Comparison of ENCODE assay signal across 2 cellular contexts in genomic region chr10:17430647-17431355, GRCh38.
TF ChIP-seq lines count a peak whose summit lies in the region.

No MANE protein-coding gene starts in this region.

TF ChIP-seq in IMR-90, 13 proteins besides CTCF, POLR2A, EP300 and RAD21:
- no peak for TF ChIP-seq MAFK (IDR thresholded peaks at IDR 0.05; ENCODE audit: low read depth, low read length)
- TF ChIP-seq NFE2L2 (IDR thresholded peaks at IDR 0.05; ENCODE audit: low read depth, low read length) = no peak
- TF ChIP-seq USF2 (IDR thresholded peaks at IDR 0.05; ENCODE audit: low read depth, low read length) = no peak
- TF ChIP-seq RCOR1 (IDR thresholded peaks at IDR 0.05; ENCODE audit: insufficient replicate concordance, low read length) = no peak
- peak; percentile 80 for TF ChIP-seq SMC3 (IDR thresholded peaks at IDR 0.05; ENCODE audit: low read depth, low read length)
TF ChIP-seq in IMR-90: peak in this region for 1.

TF ChIP-seq in K562, 482 proteins besides CTCF, POLR2A, EP300 and RAD21 (continues in another document):
- TF ChIP-seq KDM4B (IDR thresholded peaks at IDR 0.05; ENCODE audit: borderline replicate concordance in 2 of 2, low read depth in 1 of 2) (no peak), TBL1XR1 (IDR thresholded peaks at IDR 0.05; ENCODE audit: low read length in 2 of 2) (peak in 1 of 2 experiments; percentile 70; a peak in 2 of 4 replicates), TCF15 (CRISPR knock-in tag; IDR thresholded peaks at IDR 0.05) (no peak), CC2D1A (IDR thresholded peaks at IDR 0.05) (peak; percentile 50; the same call in 1 of the 2 replicates), ZNF395 (CRISPR knock-in tag; IDR thresholded peaks at IDR 0.05) (0 out of 2 replicates have a peak, but pooled peaks have one; percentile 57), MLX (CRISPR knock-in tag; conservative IDR thresholded peaks at IDR 0.05) (no peak), KLF16 (IDR thresholded peaks at IDR 0.05) (peak; percentile 44; the same call in 1 of the 2 replicates), TSHZ1 (CRISPR knock-in tag; IDR thresholded peaks at IDR 0.05) (no peak), CREM (IDR thresholded peaks at IDR 0.05; ENCODE audit: low read depth) (0 out of 2 replicates have a peak, but pooled peaks have one; percentile 43), FOXA1 (IDR thresholded peaks at IDR 0.05; ENCODE audit: borderline replicate concordance) (no peak), SMAD4 (CRISPR knock-in tag; conservative IDR thresholded peaks at IDR 0.05) (peak; percentile 76), MLLT1 (IDR thresholded peaks at IDR 0.05) (peak in 1 of 2 experiments; percentile 17; a peak in 1 of 4 replicates), THRAP3 (IDR thresholded peaks at IDR 0.05; ENCODE audit: borderline replicate concordance) (peak; percentile 58; the same call in 1 of the 2 replicates), MECOM (CRISPR knock-in tag; IDR thresholded peaks at IDR 0.05) (0 out of 2 replicates have a peak, but pooled peaks have one; percentile 35), CSDE1 (IDR thresholded peaks at IDR 0.05) (peak; percentile 30 to 68; a peak in 1 of 4 replicates), MAFK (IDR thresholded peaks at IDR 0.05; ENCODE audit: low read length) (peak; percentile 15; the same call in 1 of the 2 replicates), NCOR1 (IDR thresholded peaks at IDR 0.05) (0 out of 2 replicates have a peak, but pooled peaks have one; percentile 19), PTRF (tag; IDR thresholded peaks at IDR 0.05) (no peak), ZNF316 (IDR thresholded peaks at IDR 0.05) (peak; percentile 51), LEF1 (IDR thresholded peaks at IDR 0.05) (peak; percentile 58; the same call in 1 of the 2 replicates), ETS1 (conservative IDR thresholded peaks at IDR 0.05; ENCODE audit: control insufficient read depth, low read depth, low read length) (no peak), RAD51 (IDR thresholded peaks at IDR 0.05; ENCODE audit: borderline replicate concordance, low read depth) (peak; percentile 6; the same call in 1 of the 2 replicates), LARP7 (IDR thresholded peaks at IDR 0.05) (0 out of 2 replicates have a peak, but pooled peaks have one; percentile 28), CTCFL (IDR thresholded peaks at IDR 0.05; ENCODE audit: borderline replicate concordance, insufficient read depth, low read depth, low read length, poor library complexity, severe bottlenecking) (peak; percentile 27), BRD4 (IDR thresholded peaks at IDR 0.05) (peak; percentile 36; the same call in 1 of the 2 replicates), ZNF639 (CRISPR knock-in tag; conservative IDR thresholded peaks at IDR 0.05 in 1 of 2, IDR thresholded peaks at IDR 0.05 in 1 of 2) (peak in 1 of 2 experiments; percentile 41; a peak in 1 of 4 replicates), CHAMP1 (IDR thresholded peaks at IDR 0.05) (peak; percentile 68), XRCC5 (IDR thresholded peaks at IDR 0.05; ENCODE audit: low read depth, low read length) (no peak), BRCA1 (IDR thresholded peaks at IDR 0.05) (no peak), BRCA1 (CRISPR knock-in tag; IDR thresholded peaks at IDR 0.05) (no peak), MAZ (CRISPR knock-in tag; conservative IDR thresholded peaks at IDR 0.05 in 1 of 2, IDR thresholded peaks at IDR 0.05 in 1 of 2) (0 out of 4 replicates have a peak, but pooled peaks of 1 of the 2 experiments have one; percentile 21), L3MBTL2 (IDR thresholded peaks at IDR 0.05) (peak; percentile 30; the same call in 1 of the 2 replicates), DPF2 (IDR thresholded peaks at IDR 0.05) (peak; percentile 48; the same call in 1 of the 2 replicates), KAT7 (CRISPR knock-in tag; IDR thresholded peaks at IDR 0.05; ENCODE audit: borderline replicate concordance) (no peak), ADNP (tag; IDR thresholded peaks at IDR 0.05) (no peak), SMARCA4 (IDR thresholded peaks at IDR 0.05) (peak; percentile 59), SMAD3 (CRISPR knock-in tag; conservative IDR thresholded peaks at IDR 0.05) (no peak), CBX8 (IDR thresholded peaks at IDR 0.05; ENCODE audit: borderline replicate concordance, extremely low read depth, low read depth, low read length, poor library complexity, severe bottlenecking) (no peak), BRD9 (IDR thresholded peaks at IDR 0.05; ENCODE audit: low read depth, partially characterized antibody) (peak; percentile 98), BACH1 (tag; IDR thresholded peaks at IDR 0.05) (no peak), KDM1A (IDR thresholded peaks at IDR 0.05) (peak in 1 of 2 experiments; percentile 23; a peak in 2 of 4 replicates), CTBP1 (IDR thresholded peaks at IDR 0.05; ENCODE audit: borderline replicate concordance) (peak; percentile 47; the same call in 1 of the 2 replicates), ZEB2 (IDR thresholded peaks at IDR 0.05) (0 out of 2 replicates have a peak, but pooled peaks have one; percentile 30), NFRKB (IDR thresholded peaks at IDR 0.05; ENCODE audit: low read depth) (peak; percentile 67), HDGF (IDR thresholded peaks at IDR 0.05) (peak; percentile 73), SMARCE1 (IDR thresholded peaks at IDR 0.05) (0 out of 2 replicates have a peak, but pooled peaks have one; percentile 16)
